8 cellular contexts compared by ENCODE assay signal in genomic region chr2:9142551-9143263, GRCh38.
DNase-seq lines count a peak whose midpoint lies in the region; ATAC-seq and TF ChIP-seq lines count a peak whose summit lies in the region.

No MANE protein-coding gene starts in this region.

- peak overlapping the region; percentile 47 for H3K4me2 ChIP-seq in IMR-90 (ENCODE audit: low read depth, low read length)
- peak overlapping the region; percentile 57 for H3K4me2 ChIP-seq in neuronal stem cell (ENCODE audit: insufficient read depth, low read length, poor library complexity, severe bottlenecking)

- H2BK20ac ChIP-seq in IMR-90 (ENCODE audit: low read depth, low read length): peak overlapping the region; percentile 33

- H2BK5ac ChIP-seq in IMR-90 (ENCODE audit: low read depth, low read length, poor library complexity, severe bottlenecking) (peak overlapping the region; percentile 54), neuronal stem cell (ENCODE audit: low read length) (no peak overlapping the region)

- dilution Hi-C loops in IMR-90 (cut with HindIII; ENCODE audit: low sequenced_read_pairs, unreplicated experiment): no loop called here

- H3K9me1 ChIP-seq in IMR-90 (ENCODE audit: insufficient read depth, low read length): peaks cover 15% of the 10 kb centered on the region

- H2AFZ ChIP-seq in IMR-90 (replicated peaks; ENCODE audit: low read length, poor library complexity): peak overlapping the region; percentile 95
- H2AFZ ChIP-seq in neuronal stem cell (ENCODE audit: low read length): peak overlapping the region; percentile 92

- POLR2A ChIA-PET in IMR-90 (lab: Charles Lee; ENCODE audit: unreplicated experiment): no interaction called here

- no peak overlapping the region for H2BK12ac ChIP-seq in neuronal stem cell (ENCODE audit: low read length)

- H3K4me3 ChIP-seq in IMR-90 (ENCODE audit: insufficient read depth, low read depth, low read length) (peak overlapping the region; percentile 4; the same call in 1 of the 2 replicates), SJCRH30 (peak overlapping the region; percentile 37), gastroesophageal sphincter (peak overlapping the region in 1 of 2 donors; percentile 28), neuronal stem cell (ENCODE audit: low read length in 2 of 2) (peak overlapping the region in 1 of 2 donors; percentile 32)

- H3K56ac ChIP-seq in IMR-90 (ENCODE audit: extremely low read depth, insufficient read depth, low read length): peak overlapping the region; percentile 44; the same call in 1 of the 2 replicates

- in situ Hi-C loops in IMR-90 (cut with MboI; ENCODE audit: low sequenced_read_pairs): loop anchor here (10.0 kb wide), 2 partner anchors 192 to 232 kb away; no protein-coding TSS in a partner anchor

- H4K20me1 ChIP-seq in IMR-90 (ENCODE audit: insufficient read depth, low read length): no peaks in the 10 kb centered on the region

- no peaks in the 10 kb centered on the region for H3K27me3 ChIP-seq in IMR-90 (ENCODE audit: control insufficient read depth, insufficient read depth, low read length)
- no peaks in the 10 kb centered on the region for H3K27me3 ChIP-seq in SJCRH30
- H3K27me3 ChIP-seq in gastroesophageal sphincter: no peaks in the 10 kb centered on the region
- peaks cover 0 to 28% (median 7%) of the 10 kb centered on the region in 3 experiments for H3K27me3 ChIP-seq in neuronal stem cell (ENCODE audit: control insufficient read depth in 3 of 3, insufficient read depth in 3 of 3, low read depth in 1 of 3, low read length in 3 of 3)

- TF ChIP-seq CTCF in IMR-90 (conservative IDR thresholded peaks at IDR 0.05; ENCODE audit: low read depth, low read length): peak; percentile 98
- peak; percentile 99 for TF ChIP-seq CTCF in gastroesophageal sphincter (IDR thresholded peaks at IDR 0.05)

- H4K8ac ChIP-seq in IMR-90 (ENCODE audit: low read depth in 2 of 2, low read length in 2 of 2) (peak overlapping the region in 1 of 2 experiments; percentile 74; a peak in 2 of 4 replicates), neuronal stem cell (ENCODE audit: low read depth, low read length) (no peak overlapping the region)

- DNase-seq in D341Med (ENCODE audit: low spot score) (peak; percentile 90), IMR-90 (peak; percentile 92), SJCRH30 (peak; percentile 83 to 91), neuronal stem cell (ENCODE audit: low spot score) (peak; percentile 81), stromal cell of bone marrow (ENCODE audit: low read depth) (peak; percentile 80)
- DNase-seq in activated gamma-delta T cell treated with anti-CD3 and anti-CD28 coated beads, Interleukin-2, amount 50 U/mL, for 16 hours (ENCODE audit: low read depth): peak; percentile 71

- ATAC-seq in GM21367 (IDR thresholded peaks at IDR 0.05; ENCODE audit: unreplicated experiment) (peak; percentile 90), IMR-90 (ENCODE audit: low read depth) (peak; percentile 93), gastroesophageal sphincter (peak; percentile 88)

- 11% methylated on average over 25 of the region's 40 CpGs; no CpG with 5 or more reads in 1 of the 2 experiments for WGBS in IMR-90 (ENCODE audit: extremely low coverage in 2 of 2, insufficient read length in 1 of 2), 2 experiments
- WGBS in gastroesophageal sphincter (ENCODE audit: low coverage in 1 of 2), 2 donors: 7 to 43% methylated on average over 1 to 3 of the region's 40 CpGs
- WGBS in neuronal stem cell (ENCODE audit: extremely low coverage in 2 of 2, insufficient read length in 2 of 2, insufficient replicate concordance in 1 of 2), 2 donors: no CpG with 5 or more reads among the region's 40 CpGs

- no peak overlapping the region for H3K23ac ChIP-seq in IMR-90 (ENCODE audit: low read depth, low read length)
- H3K23ac ChIP-seq in neuronal stem cell (ENCODE audit: low read depth, low read length, poor library complexity): no peak overlapping the region

- H3K14ac ChIP-seq in IMR-90 (replicated peaks; ENCODE audit: low read depth, low read length) (peak overlapping the region; percentile 61), neuronal stem cell (ENCODE audit: low read length) (no peak overlapping the region)

- CTCF ChIA-PET in IMR-90 (lab: Yijun Ruan, JAX): interaction anchor here (0.6 to 2.0 kb wide), 7 partner anchors 190 to 339 kb away, joined by 3 to 12 read pairs (median 4); no protein-coding TSS in a partner anchor

- peak overlapping the region; percentile 85 for H2AK5ac ChIP-seq in IMR-90 (ENCODE audit: low read depth, low read length)
- H2AK5ac ChIP-seq in neuronal stem cell (ENCODE audit: low read depth, low read length): no peak overlapping the region

- intact Hi-C loops in IMR-90 (cut with micrococcal nuclease): loop anchor here (1.0 to 10.0 kb wide), 8 partner anchors 50 to 492 kb away; partner anchors contain the start of genes CPSF3, ITGB1BP1 and YWHAQ

- H3K79me1 ChIP-seq in IMR-90 (ENCODE audit: low read depth in 1 of 2, low read length in 2 of 2) (peaks cover 0 to 9% of the 10 kb centered on the region in 2 experiments; a peak in 1 of 4 replicates), neuronal stem cell (ENCODE audit: low read depth, low read length) (no peaks in the 10 kb centered on the region)

- peak overlapping the region; percentile 92 for H2AK9ac ChIP-seq in IMR-90 (replicated peaks; ENCODE audit: low read depth, low read length, poor library complexity)

- BruUV-seq in IMR-90 (replicated peaks; lab: Mats Ljungman, UMichigan): no TSS peak

- TF ChIP-seq EP300 in gastroesophageal sphincter (IDR thresholded peaks at IDR 0.05): no peak

- H3K4ac ChIP-seq in IMR-90 (ENCODE audit: low read depth, low read length) (peak overlapping the region; percentile 69), neuronal stem cell (ENCODE audit: low read length) (no peak overlapping the region)

- H4K91ac ChIP-seq in IMR-90 (ENCODE audit: insufficient read depth, low read depth, low read length) (peak overlapping the region; percentile 77), neuronal stem cell (ENCODE audit: low read depth, low read length, poor library complexity) (no peak overlapping the region)

- TF ChIP-seq POLR2A in IMR-90 (IDR thresholded peaks at IDR 0.05; ENCODE audit: low read depth, low read length) (peak; percentile 55; the same call in 1 of the 2 replicates), gastroesophageal sphincter (IDR thresholded peaks at IDR 0.05) (peak in 1 of 2 donors; percentile 10)

- H4K5ac ChIP-seq in IMR-90 (ENCODE audit: low read depth, low read length): peak overlapping the region; percentile 89

- peak; percentile 100 for TF ChIP-seq RAD21 in IMR-90 (IDR thresholded peaks at IDR 0.05; ENCODE audit: low read length)

- H2BK120ac ChIP-seq in IMR-90 (ENCODE audit: low read depth, low read length) (peak overlapping the region; percentile 71), neuronal stem cell (ENCODE audit: low read depth, low read length) (no peak overlapping the region)

- H3K4me1 ChIP-seq in IMR-90 (ENCODE audit: control insufficient read depth, insufficient read depth, low read length): peaks cover 21% of the 10 kb centered on the region
- H3K4me1 ChIP-seq in SJCRH30: peaks cover 3% of the 10 kb centered on the region; the same call in 1 of the 2 replicates
- peaks cover 0 to 39% (median 12%) of the 10 kb centered on the region in 3 donors for H3K4me1 ChIP-seq in gastroesophageal sphincter
- H3K4me1 ChIP-seq in neuronal stem cell (ENCODE audit: control insufficient read depth in 2 of 2, insufficient read depth in 1 of 2, low read depth in 1 of 2, low read length in 2 of 2): peaks cover 4 to 5% of the 10 kb centered on the region in 2 donors

- H3K36me3 ChIP-seq in IMR-90 (ENCODE audit: control insufficient read depth, insufficient read depth, low read length) (no peaks in the 10 kb centered on the region), SJCRH30 (no peaks in the 10 kb centered on the region), gastroesophageal sphincter (no peaks in the 10 kb centered on the region), neuronal stem cell (replicated peaks in 1 of 2; ENCODE audit: control insufficient read depth in 2 of 2, insufficient read depth in 2 of 2, low read length in 2 of 2) (no peaks in the 10 kb centered on the region)

- H3K9ac ChIP-seq in IMR-90 (ENCODE audit: low read depth, low read length) (peak overlapping the region; percentile 49), neuronal stem cell (ENCODE audit: low read depth, low read length, poor library complexity) (no peak overlapping the region)

- H3K18ac ChIP-seq in IMR-90 (ENCODE audit: low read depth, low read length): peak overlapping the region; percentile 62; the same call in 1 of the 2 replicates
- no peak overlapping the region for H3K18ac ChIP-seq in neuronal stem cell (ENCODE audit: low read length)

- H2BK15ac ChIP-seq in IMR-90 (ENCODE audit: low read depth, low read length) (peak overlapping the region; percentile 71; the same call in 2 of the 3 replicates), neuronal stem cell (ENCODE audit: low read length) (no peak overlapping the region)

- peak overlapping the region; percentile 51 for H3K27ac ChIP-seq in IMR-90 (ENCODE audit: insufficient read depth, low read length)
- peak overlapping the region; percentile 18; the same call in 1 of the 2 replicates for H3K27ac ChIP-seq in SJCRH30
- peak overlapping the region in 3 of 4 donors; percentile 63 to 75 (median 70) for H3K27ac ChIP-seq in gastroesophageal sphincter
- no peak overlapping the region for H3K27ac ChIP-seq in neuronal stem cell (replicated peaks; ENCODE audit: low read length)

- H3K9me3 ChIP-seq in IMR-90 (ENCODE audit: control insufficient read depth, insufficient read depth, low read length) (no peaks in the 10 kb centered on the region), SJCRH30 (replicated peaks) (no peaks in the 10 kb centered on the region), gastroesophageal sphincter (no peaks in the 10 kb centered on the region), neuronal stem cell (replicated peaks in 1 of 2; ENCODE audit: control insufficient read depth in 2 of 2, insufficient read depth in 1 of 2, low read depth in 1 of 2, low read length in 2 of 2) (no peaks in the 10 kb centered on the region)

TF ChIP-seq in IMR-90, 13 proteins besides CTCF, POLR2A, EP300 and RAD21 (continues in another document):
- TF ChIP-seq, protein P1, sequence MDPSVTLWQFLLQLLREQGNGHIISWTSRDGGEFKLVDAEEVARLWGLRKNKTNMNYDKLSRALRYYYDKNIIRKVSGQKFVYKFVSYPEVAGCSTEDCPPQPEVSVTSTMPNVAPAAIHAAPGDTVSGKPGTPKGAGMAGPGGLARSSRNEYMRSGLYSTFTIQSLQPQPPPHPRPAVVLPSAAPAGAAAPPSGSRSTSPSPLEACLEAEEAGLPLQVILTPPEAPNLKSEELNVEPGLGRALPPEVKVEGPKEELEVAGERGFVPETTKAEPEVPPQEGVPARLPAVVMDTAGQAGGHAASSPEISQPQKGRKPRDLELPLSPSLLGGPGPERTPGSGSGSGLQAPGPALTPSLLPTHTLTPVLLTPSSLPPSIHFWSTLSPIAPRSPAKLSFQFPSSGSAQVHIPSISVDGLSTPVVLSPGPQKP (IDR thresholded peaks at IDR 0.05; ENCODE audit: borderline replicate concordance, low read depth, low read length): no peak
- TF ChIP-seq RCOR1 (IDR thresholded peaks at IDR 0.05; ENCODE audit: insufficient replicate concordance, low read length): peak; percentile 7
- TF ChIP-seq MXI1 (IDR thresholded peaks at IDR 0.05; ENCODE audit: borderline replicate concordance, low read depth, low read length): peak; percentile 98
- no peak for TF ChIP-seq CEBPB (IDR thresholded peaks at IDR 0.05; ENCODE audit: low read depth, low read length)
